ENCODE assay signal across 26 cellular contexts in the genomic region with DNA sequence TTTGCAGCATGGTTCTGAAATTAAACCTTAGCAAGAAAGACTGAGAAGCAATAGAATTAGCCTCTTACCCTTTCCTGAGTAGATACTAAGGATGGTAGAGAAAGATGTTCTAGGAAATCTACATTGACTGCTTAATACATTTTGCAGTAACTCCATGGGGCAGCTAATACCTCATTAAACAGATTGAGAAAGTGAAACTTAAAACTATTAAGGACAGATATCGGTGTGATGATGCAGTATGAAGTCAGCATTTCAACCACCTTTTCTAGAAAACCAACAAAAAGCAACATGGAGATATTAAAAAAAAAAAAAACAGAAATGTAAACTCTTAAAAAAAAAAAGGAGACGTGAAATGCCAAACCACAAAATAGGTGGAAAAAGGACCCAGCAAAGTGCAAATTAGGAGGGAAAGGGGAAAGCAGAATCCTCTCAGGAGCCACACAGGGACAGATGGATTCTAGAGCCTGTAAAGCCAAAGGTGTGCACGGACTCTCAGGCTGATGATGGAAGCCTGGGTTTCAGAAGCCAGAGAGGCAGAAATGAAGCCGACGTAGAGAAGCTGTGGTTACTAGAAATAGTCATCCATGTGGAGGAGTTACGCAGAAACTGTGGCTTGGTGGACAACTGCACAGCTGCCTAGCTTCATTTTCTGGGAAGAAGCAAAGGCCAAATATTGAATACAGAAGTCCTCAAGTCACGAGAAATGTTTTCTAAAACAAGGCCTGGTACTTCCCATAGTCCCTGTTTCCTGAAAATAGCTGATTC. TPM values are rescaled to one million over a fixed set of nuclear protein-coding genes. Genes with fewer than 3 reads are reported as not detected.
DNase-seq lines count a peak whose midpoint lies in the region; ATAC-seq and TF ChIP-seq lines count a peak whose summit lies in the region.
"Had no signal": no experiment of that assay in that cellular context is flagged by ENCODE, and none has a peak within 500 bp of the region (broad histone marks: within the 10 kb centered on the region; RNA-seq: fewer than 3 reads in every experiment).

No MANE protein-coding gene starts in this region.

- no peaks in the 10 kb centered on the region for H3K9me3 Mint-ChIP-seq in natural killer cell treated with Interleukin-12 subunit alpha and Interleukin-12 subunit beta and Interleukin-15 and Interleukin-18, amount 100 ng/mL, for 72 hours
- H3K9me3 Mint-ChIP-seq: activated naive CD4-positive, alpha-beta T cell treated with anti-CD3 and anti-CD28 coated beads, Interleukin-2, amount 50 U/mL, for 72 hours; activated T-helper 1 cell treated with anti-CD3 and anti-CD28 coated beads, Interleukin-12 subunit alpha, Interleukin-12 subunit beta, Interleukin-2, Interleukin-4 antibody, amounts not matched to agents 30 ng/mL and 10 ng/mL and 1 ng/mL, durations not matched to agents 14 hours and 24 hours and 36 hours had no signal

- DNase-seq in GM12865 (ENCODE audit: low read depth): peak; percentile 9
- DNase-seq in KBM-7: peak; percentile 23
- peak; percentile 34 for DNase-seq in OCI-M1 (lab: John Stamatoyannopoulos, UW)
- DNase-seq in natural killer cell treated with Interleukin-12 subunit alpha and Interleukin-12 subunit beta and Interleukin-15 and Interleukin-18, amount 100 ng/mL, for 72 hours (ENCODE audit: low spot score): no peak
- no peak for DNase-seq in aorta
- DNase-seq in NK-92 treated with Interleukin-12 subunit alpha and Interleukin-12 subunit beta, amount 100 ng/mL, for 24 hours (lab: John Stamatoyannopoulos, UW): no peak
- DNase-seq in SKM-1 treated with dmso at 0.1 percent for 144 hours (lab: John Stamatoyannopoulos, UW; ENCODE audit: unreplicated experiment): no peak
- DNase-seq: activated CD4-positive, alpha-beta T cell treated with anti-CD3 and anti-CD28 coated beads for 1 hour; CD4-positive, CD25-positive, alpha-beta regulatory T cell; effector memory CD4-positive, alpha-beta T cell; glutamatergic neuron; left colon; NCI-H187; NCI-H345; psoas muscle; stimulated activated CD4-positive, alpha-beta T cell treated with anti-CD3 and anti-CD28 coated beads, Interleukin-1b, Interleukin-23, amount 100 ng/mL, for 48 hours; stimulated activated naive CD8-positive, alpha-beta T cell treated with anti-CD3 and anti-CD28 coated beads, Interleukin-15, Interleukin-2, amounts not matched to agents 100 U/mL and 50 U/mL, for 24 hours; SW 1271; tibial artery had no signal

- peak overlapping the region; percentile 89 for H3K4me3 Mint-ChIP-seq in natural killer cell treated with Interleukin-12 subunit alpha and Interleukin-12 subunit beta and Interleukin-15 and Interleukin-18, amount 100 ng/mL, for 72 hours
- H3K4me3 Mint-ChIP-seq: activated T-helper 1 cell treated with anti-CD3 and anti-CD28 coated beads, Interleukin-12 subunit alpha, Interleukin-12 subunit beta, Interleukin-2, Interleukin-4 antibody, amounts not matched to agents 30 ng/mL and 10 ng/mL and 1 ng/mL, durations not matched to agents 14 hours and 24 hours and 36 hours; CD4-positive, CD25-positive, alpha-beta regulatory T cell; mesothelial cell of epicardium; neural crest cell had no signal

- no peaks in the 10 kb centered on the region for H3K27me3 ChIP-seq in aorta (ENCODE audit: control insufficient read depth in 1 of 2, insufficient read depth in 2 of 2, low read length in 1 of 2)
- H3K27me3 ChIP-seq: tibial artery had no signal

- H3K9me3 ChIP-seq in aorta (ENCODE audit: control insufficient read depth, low read length): no peaks in the 10 kb centered on the region
- H3K9me3 ChIP-seq: psoas muscle, tibial artery had no signal

- H3K27ac ChIP-seq in aorta (ENCODE audit: low read depth in 1 of 2, low read length in 2 of 2): no peak overlapping the region
- H3K27ac ChIP-seq: psoas muscle, tibial artery had no signal

- no peak for TF ChIP-seq CTCF in GM12865 (IDR thresholded peaks at IDR 0.05; ENCODE audit: insufficient read depth, low read depth, low read length, missing control alignments)

- H3K4me1 ChIP-seq in aorta (ENCODE audit: control insufficient read depth in 1 of 2, insufficient read depth in 2 of 2, low read length in 2 of 2): no peaks in the 10 kb centered on the region
- H3K4me1 ChIP-seq: psoas muscle, tibial artery had no signal

- H3K27me3 Mint-ChIP-seq in natural killer cell treated with Interleukin-12 subunit alpha and Interleukin-12 subunit beta and Interleukin-15 and Interleukin-18, amount 100 ng/mL, for 72 hours: no peaks in the 10 kb centered on the region
- H3K27me3 Mint-ChIP-seq: CD4-positive, CD25-positive, alpha-beta regulatory T cell had no signal

- peak overlapping the region; percentile 92 to 93 for H3K27ac Mint-ChIP-seq in natural killer cell treated with Interleukin-12 subunit alpha and Interleukin-12 subunit beta and Interleukin-15 and Interleukin-18, amount 100 ng/mL, for 72 hours
- H3K27ac Mint-ChIP-seq: activated naive CD4-positive, alpha-beta T cell treated with anti-CD3 and anti-CD28 coated beads, Interleukin-2, amount 50 U/mL, for 72 hours; activated T-helper 1 cell treated with anti-CD3 and anti-CD28 coated beads, Interleukin-12 subunit alpha, Interleukin-12 subunit beta, Interleukin-2, Interleukin-4 antibody, amounts not matched to agents 30 ng/mL and 10 ng/mL and 1 ng/mL, durations not matched to agents 14 hours and 24 hours and 36 hours; CD4-positive, CD25-positive, alpha-beta regulatory T cell; mesothelial cell of epicardium had no signal

- H3K4me3 ChIP-seq in GM12865 (ENCODE audit: low read depth, low read length) (peak overlapping the region; percentile 31), aorta (ENCODE audit: low read length in 2 of 2) (no peak overlapping the region)
- H3K4me3 ChIP-seq: psoas muscle, tibial artery had no signal

- peak in 1 of 2 donors; percentile 48 for ATAC-seq in natural killer cell treated with Interleukin-12 subunit alpha and Interleukin-12 subunit beta and Interleukin-15 and Interleukin-18, amount 100 ng/mL, for 72 hours
- ATAC-seq in GM19328 (IDR thresholded peaks at IDR 0.05; ENCODE audit: unreplicated experiment) (no peak), aorta (ENCODE audit: low FRiP score) (no peak)
- ATAC-seq: activated naive CD4-positive, alpha-beta T cell treated with anti-CD3 and anti-CD28 coated beads, Interleukin-2, amount 50 U/mL, for 72 hours; left colon; psoas muscle; stimulated activated naive CD8-positive, alpha-beta T cell treated with anti-CD3 and anti-CD28 coated beads, Interleukin-15, Interleukin-2, amounts not matched to agents 100 U/mL and 50 U/mL, for 24 hours had no signal

- no peaks in the 10 kb centered on the region for H3K36me3 ChIP-seq in aorta (ENCODE audit: control insufficient read depth in 1 of 2, insufficient read depth in 2 of 2, low read length in 1 of 2)
- H3K36me3 ChIP-seq: tibial artery had no signal

- in situ Hi-C loops in KBM-7 (cut with MboI; ENCODE audit: low pct_unique_long_range_greater_than_20kb, low sequenced_read_pairs): no loop called here

- intact Hi-C loops in aorta (cut with DNase I): no loop called here

- H3K36me3 Mint-ChIP-seq in natural killer cell treated with Interleukin-12 subunit alpha and Interleukin-12 subunit beta and Interleukin-15 and Interleukin-18, amount 100 ng/mL, for 72 hours: peaks cover 11% of the 10 kb centered on the region
- H3K36me3 Mint-ChIP-seq: activated naive CD4-positive, alpha-beta T cell treated with anti-CD3 and anti-CD28 coated beads, Interleukin-2, amount 50 U/mL, for 72 hours; CD4-positive, CD25-positive, alpha-beta regulatory T cell; mesothelial cell of epicardium had no signal

- 83 to 89% methylated on average over 7 of the region's 7 CpGs for WGBS in aorta, 2 donors

- H3K4me1 Mint-ChIP-seq in natural killer cell treated with Interleukin-12 subunit alpha and Interleukin-12 subunit beta and Interleukin-15 and Interleukin-18, amount 100 ng/mL, for 72 hours (ENCODE audit: low read depth in 2 of 2): peaks cover 22 to 39% of the 10 kb centered on the region in 2 donors
- H3K4me1 Mint-ChIP-seq: CD4-positive, CD25-positive, alpha-beta regulatory T cell; mesothelial cell of epicardium had no signal

RNA-seq across cellular contexts. Expression of a gene that starts 38.1 kb away (rescaled TPM):
- total RNA-seq in natural killer cell treated with Interleukin-12 subunit alpha and Interleukin-12 subunit beta and Interleukin-15 and Interleukin-18, amount 100 ng/mL, for 72 hours: 1 to 10 TPM in 1 of 2 donors, not detected in 1; 1.2 TPM
- 1 to 10 TPM; 1.2 to 4.2 TPM for total RNA-seq in aorta
- under 1 TPM in 1 of 2 donors, not detected in 1; 0.88 TPM for polyA plus RNA-seq in aorta
- total RNA-seq: activated CD8-positive, alpha-beta memory T cell treated with anti-CD3 and anti-CD28 coated beads for 36 hours; activated naive CD4-positive, alpha-beta T cell treated with anti-CD3 and anti-CD28 coated beads, Interleukin-2, amount 50 U/mL, for 72 hours; activated T-helper 1 cell treated with anti-CD3 and anti-CD28 coated beads, Interleukin-12 subunit alpha, Interleukin-12 subunit beta, Interleukin-2, Interleukin-4 antibody, amounts not matched to agents 30 ng/mL and 10 ng/mL and 1 ng/mL, durations not matched to agents 14 hours and 24 hours and 36 hours; CD4-positive, CD25-positive, alpha-beta regulatory T cell; chondrocyte; psoas muscle had no signal
- polyA plus RNA-seq: CD4-positive, CD25-positive, alpha-beta regulatory T cell; psoas muscle had no signal

Comparison
In these comparisons a context has a peak if more than half of its experiments do, and no peak if none do; other contexts are left out.
1. DNase-seq: peak in GM12865 (single experiment), KBM-7 (single experiment) and OCI-M1 (single experiment); none in natural killer cell treated with Interleukin-12 subunit alpha and Interleukin-12 subunit beta and Interleukin-15 and Interleukin-18, amount 100 ng/mL, for 72 hours (single experiment), aorta (0 of 2), NK-92 treated with Interleukin-12 subunit alpha and Interleukin-12 subunit beta, amount 100 ng/mL, for 24 hours (single experiment) and SKM-1 treated with dmso at 0.1 percent for 144 hours (single experiment).